1 cellular context compared by ENCODE assay signal in the genomic region with DNA sequence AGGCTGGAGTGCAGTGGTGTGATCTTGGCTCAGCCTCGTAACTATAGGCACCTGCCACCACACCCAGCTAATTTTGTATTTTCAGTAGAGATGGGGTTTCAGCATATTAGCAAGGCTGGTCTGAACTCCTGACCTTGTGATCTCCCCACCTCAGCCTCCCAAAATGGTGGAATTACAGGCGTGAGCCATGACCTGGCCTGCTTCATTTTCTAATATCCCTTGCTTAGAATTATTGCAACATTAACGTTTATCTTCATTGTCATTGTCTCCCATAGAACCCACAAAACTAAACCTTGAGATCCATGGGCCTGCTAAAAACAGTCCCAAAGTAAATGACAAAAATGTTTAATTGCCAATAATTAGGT.
TF ChIP-seq lines count a peak whose summit lies in the region.

No MANE protein-coding gene starts in this region.

TF ChIP-seq in WTC11, 78 proteins besides CTCF, POLR2A, EP300 and RAD21 (continued from another document):
- TF ChIP-seq, protein P1, sequence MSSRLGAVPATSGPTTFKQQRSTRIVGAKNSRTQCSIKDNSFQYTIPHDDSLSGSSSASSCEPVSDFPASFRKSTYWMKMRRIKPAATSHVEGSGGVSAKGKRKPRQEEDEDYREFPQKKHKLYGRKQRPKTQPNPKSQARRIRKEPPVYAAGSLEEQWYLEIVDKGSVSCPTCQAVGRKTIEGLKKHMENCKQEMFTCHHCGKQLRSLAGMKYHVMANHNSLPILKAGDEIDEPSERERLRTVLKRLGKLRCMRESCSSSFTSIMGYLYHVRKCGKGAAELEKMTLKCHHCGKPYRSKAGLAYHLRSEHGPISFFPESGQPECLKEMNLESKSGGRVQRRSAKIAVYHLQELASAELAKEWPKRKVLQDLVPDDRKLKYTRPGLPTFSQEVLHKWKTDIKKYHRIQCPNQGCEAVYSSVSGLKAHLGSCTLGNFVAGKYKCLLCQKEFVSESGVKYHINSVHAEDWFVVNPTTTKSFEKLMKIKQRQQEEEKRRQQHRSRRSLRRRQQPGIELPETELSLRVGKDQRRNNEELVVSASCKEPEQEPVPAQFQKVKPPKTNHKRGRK (CRISPR knock-in tag; IDR thresholded peaks at IDR 0.05; ENCODE audit: borderline replicate concordance): no peak
- TF ChIP-seq, protein P2, sequence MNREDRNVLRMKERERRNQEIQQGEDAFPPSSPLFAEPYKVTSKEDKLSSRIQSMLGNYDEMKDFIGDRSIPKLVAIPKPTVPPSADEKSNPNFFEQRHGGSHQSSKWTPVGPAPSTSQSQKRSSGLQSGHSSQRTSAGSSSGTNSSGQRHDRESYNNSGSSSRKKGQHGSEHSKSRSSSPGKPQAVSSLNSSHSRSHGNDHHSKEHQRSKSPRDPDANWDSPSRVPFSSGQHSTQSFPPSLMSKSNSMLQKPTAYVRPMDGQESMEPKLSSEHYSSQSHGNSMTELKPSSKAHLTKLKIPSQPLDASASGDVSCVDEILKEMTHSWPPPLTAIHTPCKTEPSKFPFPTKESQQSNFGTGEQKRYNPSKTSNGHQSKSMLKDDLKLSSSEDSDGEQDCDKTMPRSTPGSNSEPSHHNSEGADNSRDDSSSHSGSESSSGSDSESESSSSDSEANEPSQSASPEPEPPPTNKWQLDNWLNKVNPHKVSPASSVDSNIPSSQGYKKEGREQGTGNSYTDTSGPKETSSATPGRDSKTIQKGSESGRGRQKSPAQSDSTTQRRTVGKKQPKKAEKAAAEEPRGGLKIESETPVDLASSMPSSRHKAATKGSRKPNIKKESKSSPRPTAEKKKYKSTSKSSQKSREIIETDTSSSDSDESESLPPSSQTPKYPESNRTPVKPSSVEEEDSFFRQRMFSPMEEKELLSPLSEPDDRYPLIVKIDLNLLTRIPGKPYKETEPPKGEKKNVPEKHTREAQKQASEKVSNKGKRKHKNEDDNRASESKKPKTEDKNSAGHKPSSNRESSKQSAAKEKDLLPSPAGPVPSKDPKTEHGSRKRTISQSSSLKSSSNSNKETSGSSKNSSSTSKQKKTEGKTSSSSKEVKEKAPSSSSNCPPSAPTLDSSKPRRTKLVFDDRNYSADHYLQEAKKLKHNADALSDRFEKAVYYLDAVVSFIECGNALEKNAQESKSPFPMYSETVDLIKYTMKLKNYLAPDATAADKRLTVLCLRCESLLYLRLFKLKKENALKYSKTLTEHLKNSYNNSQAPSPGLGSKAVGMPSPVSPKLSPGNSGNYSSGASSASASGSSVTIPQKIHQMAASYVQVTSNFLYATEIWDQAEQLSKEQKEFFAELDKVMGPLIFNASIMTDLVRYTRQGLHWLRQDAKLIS (CRISPR knock-in tag; IDR thresholded peaks at IDR 0.05; ENCODE audit: borderline replicate concordance): peak; percentile 74; the same call in 1 of the 2 replicates
- TF ChIP-seq PRRX2 (CRISPR knock-in tag; IDR thresholded peaks at IDR 0.05) (peak; percentile 94; the same call in 1 of the 2 replicates), ZMAT4 (CRISPR knock-in tag; IDR thresholded peaks at IDR 0.05) (peak; percentile 65; the same call in 1 of the 2 replicates), TCF7 (CRISPR knock-in tag; IDR thresholded peaks at IDR 0.05; ENCODE audit: low read depth) (no peak), ZNF671 (CRISPR knock-in tag; IDR thresholded peaks at IDR 0.05) (peak; percentile 97), SMAD4 (CRISPR knock-in tag; IDR thresholded peaks at IDR 0.05) (no peak), ZBTB43 (CRISPR knock-in tag; IDR thresholded peaks at IDR 0.05) (no peak), RELA (CRISPR knock-in tag; IDR thresholded peaks at IDR 0.05; ENCODE audit: borderline replicate concordance) (no peak), CREB1 (CRISPR knock-in tag; IDR thresholded peaks at IDR 0.05) (no peak; the same call in 1 of the 2 replicates), ESRRA (CRISPR knock-in tag; IDR thresholded peaks at IDR 0.05; ENCODE audit: borderline replicate concordance) (no peak), MLX (CRISPR knock-in tag; IDR thresholded peaks at IDR 0.05) (no peak), NR1H2 (CRISPR knock-in tag; IDR thresholded peaks at IDR 0.05) (no peak), ZNF121 (CRISPR knock-in tag; IDR thresholded peaks at IDR 0.05) (no peak), NR2C2 (CRISPR knock-in tag; IDR thresholded peaks at IDR 0.05) (no peak), CBFB (CRISPR knock-in tag; IDR thresholded peaks at IDR 0.05; ENCODE audit: low read depth) (no peak), ZNF232 (CRISPR knock-in tag; IDR thresholded peaks at IDR 0.05) (no peak; the same call in 1 of the 2 replicates), RORB (CRISPR knock-in tag; IDR thresholded peaks at IDR 0.05) (0 out of 2 replicates have a peak, but pooled peaks have one; percentile 55), HMGA2 (CRISPR knock-in tag; IDR thresholded peaks at IDR 0.05) (no peak), SMAD3 (CRISPR knock-in tag; IDR thresholded peaks at IDR 0.05; ENCODE audit: borderline replicate concordance) (0 out of 2 replicates have a peak, but pooled peaks have one; percentile 42), NFATC4 (CRISPR knock-in tag; IDR thresholded peaks at IDR 0.05) (peak; percentile 92; the same call in 1 of the 2 replicates)
- TF ChIP-seq, protein P3, sequence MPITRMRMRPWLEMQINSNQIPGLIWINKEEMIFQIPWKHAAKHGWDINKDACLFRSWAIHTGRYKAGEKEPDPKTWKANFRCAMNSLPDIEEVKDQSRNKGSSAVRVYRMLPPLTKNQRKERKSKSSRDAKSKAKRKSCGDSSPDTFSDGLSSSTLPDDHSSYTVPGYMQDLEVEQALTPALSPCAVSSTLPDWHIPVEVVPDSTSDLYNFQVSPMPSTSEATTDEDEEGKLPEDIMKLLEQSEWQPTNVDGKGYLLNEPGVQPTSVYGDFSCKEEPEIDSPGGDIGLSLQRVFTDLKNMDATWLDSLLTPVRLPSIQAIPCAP (CRISPR knock-in tag; IDR thresholded peaks at IDR 0.05): no peak
- TF ChIP-seq, protein P4, sequence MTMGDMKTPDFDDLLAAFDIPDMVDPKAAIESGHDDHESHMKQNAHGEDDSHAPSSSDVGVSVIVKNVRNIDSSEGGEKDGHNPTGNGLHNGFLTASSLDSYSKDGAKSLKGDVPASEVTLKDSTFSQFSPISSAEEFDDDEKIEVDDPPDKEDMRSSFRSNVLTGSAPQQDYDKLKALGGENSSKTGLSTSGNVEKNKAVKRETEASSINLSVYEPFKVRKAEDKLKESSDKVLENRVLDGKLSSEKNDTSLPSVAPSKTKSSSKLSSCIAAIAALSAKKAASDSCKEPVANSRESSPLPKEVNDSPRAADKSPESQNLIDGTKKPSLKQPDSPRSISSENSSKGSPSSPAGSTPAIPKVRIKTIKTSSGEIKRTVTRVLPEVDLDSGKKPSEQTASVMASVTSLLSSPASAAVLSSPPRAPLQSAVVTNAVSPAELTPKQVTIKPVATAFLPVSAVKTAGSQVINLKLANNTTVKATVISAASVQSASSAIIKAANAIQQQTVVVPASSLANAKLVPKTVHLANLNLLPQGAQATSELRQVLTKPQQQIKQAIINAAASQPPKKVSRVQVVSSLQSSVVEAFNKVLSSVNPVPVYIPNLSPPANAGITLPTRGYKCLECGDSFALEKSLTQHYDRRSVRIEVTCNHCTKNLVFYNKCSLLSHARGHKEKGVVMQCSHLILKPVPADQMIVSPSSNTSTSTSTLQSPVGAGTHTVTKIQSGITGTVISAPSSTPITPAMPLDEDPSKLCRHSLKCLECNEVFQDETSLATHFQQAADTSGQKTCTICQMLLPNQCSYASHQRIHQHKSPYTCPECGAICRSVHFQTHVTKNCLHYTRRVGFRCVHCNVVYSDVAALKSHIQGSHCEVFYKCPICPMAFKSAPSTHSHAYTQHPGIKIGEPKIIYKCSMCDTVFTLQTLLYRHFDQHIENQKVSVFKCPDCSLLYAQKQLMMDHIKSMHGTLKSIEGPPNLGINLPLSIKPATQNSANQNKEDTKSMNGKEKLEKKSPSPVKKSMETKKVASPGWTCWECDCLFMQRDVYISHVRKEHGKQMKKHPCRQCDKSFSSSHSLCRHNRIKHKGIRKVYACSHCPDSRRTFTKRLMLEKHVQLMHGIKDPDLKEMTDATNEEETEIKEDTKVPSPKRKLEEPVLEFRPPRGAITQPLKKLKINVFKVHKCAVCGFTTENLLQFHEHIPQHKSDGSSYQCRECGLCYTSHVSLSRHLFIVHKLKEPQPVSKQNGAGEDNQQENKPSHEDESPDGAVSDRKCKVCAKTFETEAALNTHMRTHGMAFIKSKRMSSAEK (CRISPR knock-in tag; IDR thresholded peaks at IDR 0.05; ENCODE audit: borderline replicate concordance): peak; percentile 71; the same call in 1 of the 2 replicates
- TF ChIP-seq, protein P5, sequence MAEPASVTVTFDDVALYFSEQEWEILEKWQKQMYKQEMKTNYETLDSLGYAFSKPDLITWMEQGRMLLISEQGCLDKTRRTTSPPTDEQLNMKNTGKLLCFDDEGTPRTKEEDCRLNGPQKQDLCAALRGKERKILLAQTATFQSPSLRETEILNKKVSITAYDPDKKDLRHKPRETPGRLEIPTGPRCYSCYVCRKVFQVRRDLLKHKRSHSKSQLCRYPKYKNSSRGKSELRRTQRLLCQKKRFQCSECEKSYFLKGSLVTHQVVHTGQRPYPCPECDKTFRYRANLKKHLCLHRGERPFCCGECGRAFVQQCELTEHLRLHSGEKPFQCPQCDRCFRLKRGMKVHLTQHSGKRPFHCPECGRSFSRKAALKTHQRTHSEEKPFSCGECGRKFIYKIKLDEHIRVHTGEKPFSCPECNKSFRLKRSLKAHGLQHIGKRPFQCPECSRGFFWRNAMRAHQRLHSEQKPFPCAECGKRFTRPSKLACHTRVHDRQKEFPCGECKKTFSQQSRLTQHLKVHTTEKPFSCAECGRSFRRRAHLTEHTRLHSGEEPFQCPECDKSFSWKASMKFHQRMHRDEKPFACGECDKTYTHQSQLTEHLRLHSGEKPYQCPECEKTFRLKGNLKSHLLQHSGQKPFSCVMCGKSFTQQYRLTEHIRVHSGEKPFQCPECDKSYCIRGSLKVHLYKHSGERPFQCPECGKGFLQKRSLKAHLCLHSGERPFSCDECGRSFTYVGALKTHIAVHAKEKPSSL (CRISPR knock-in tag; conservative IDR thresholded peaks at IDR 0.05): peak; percentile 77
- TF ChIP-seq, protein P6, sequence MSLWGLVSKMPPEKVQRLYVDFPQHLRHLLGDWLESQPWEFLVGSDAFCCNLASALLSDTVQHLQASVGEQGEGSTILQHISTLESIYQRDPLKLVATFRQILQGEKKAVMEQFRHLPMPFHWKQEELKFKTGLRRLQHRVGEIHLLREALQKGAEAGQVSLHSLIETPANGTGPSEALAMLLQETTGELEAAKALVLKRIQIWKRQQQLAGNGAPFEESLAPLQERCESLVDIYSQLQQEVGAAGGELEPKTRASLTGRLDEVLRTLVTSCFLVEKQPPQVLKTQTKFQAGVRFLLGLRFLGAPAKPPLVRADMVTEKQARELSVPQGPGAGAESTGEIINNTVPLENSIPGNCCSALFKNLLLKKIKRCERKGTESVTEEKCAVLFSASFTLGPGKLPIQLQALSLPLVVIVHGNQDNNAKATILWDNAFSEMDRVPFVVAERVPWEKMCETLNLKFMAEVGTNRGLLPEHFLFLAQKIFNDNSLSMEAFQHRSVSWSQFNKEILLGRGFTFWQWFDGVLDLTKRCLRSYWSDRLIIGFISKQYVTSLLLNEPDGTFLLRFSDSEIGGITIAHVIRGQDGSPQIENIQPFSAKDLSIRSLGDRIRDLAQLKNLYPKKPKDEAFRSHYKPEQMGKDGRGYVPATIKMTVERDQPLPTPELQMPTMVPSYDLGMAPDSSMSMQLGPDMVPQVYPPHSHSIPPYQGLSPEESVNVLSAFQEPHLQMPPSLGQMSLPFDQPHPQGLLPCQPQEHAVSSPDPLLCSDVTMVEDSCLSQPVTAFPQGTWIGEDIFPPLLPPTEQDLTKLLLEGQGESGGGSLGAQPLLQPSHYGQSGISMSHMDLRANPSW (CRISPR knock-in tag; conservative IDR thresholded peaks at IDR 0.05; ENCODE audit: low read depth): no peak
